In genomic region chr16:85329999-85330693, GRCh38 we compare ENCODE assay signal across 2 cellular contexts.
TF ChIP-seq lines count a peak whose summit lies in the region.

No MANE protein-coding gene starts in this region.

TF ChIP-seq in IMR-90, 13 proteins besides CTCF, POLR2A, EP300 and RAD21 (continued from another document):
- no peak for TF ChIP-seq ELK1 (IDR thresholded peaks at IDR 0.05; ENCODE audit: borderline replicate concordance, low read depth, low read length)
- no peak for TF ChIP-seq MAZ (IDR thresholded peaks at IDR 0.05; ENCODE audit: borderline replicate concordance, low read depth, low read length)
- TF ChIP-seq RFX5 (IDR thresholded peaks at IDR 0.05; ENCODE audit: low read depth, low read length) = no peak
- no peak for TF ChIP-seq MXI1 (IDR thresholded peaks at IDR 0.05; ENCODE audit: borderline replicate concordance, low read depth, low read length)
- TF ChIP-seq FOS (IDR thresholded peaks at IDR 0.05; ENCODE audit: low read depth, low read length) = no peak
- TF ChIP-seq RCOR1 (IDR thresholded peaks at IDR 0.05; ENCODE audit: insufficient replicate concordance, low read length) = no peak
- no peak for TF ChIP-seq SMC3 (IDR thresholded peaks at IDR 0.05; ENCODE audit: low read depth, low read length)
- TF ChIP-seq MAFK (IDR thresholded peaks at IDR 0.05; ENCODE audit: low read depth, low read length) = no peak

TF ChIP-seq in neural cell, 6 proteins besides CTCF, POLR2A, EP300 and RAD21 (continued from another document):
- TF ChIP-seq EZH2 (IDR thresholded peaks at IDR 0.05; ENCODE audit: borderline replicate concordance, insufficient read depth, low read length, poor library complexity, severe bottlenecking) (no peak), POLR2AphosphoS5 (IDR thresholded peaks at IDR 0.05) (no peak)
